Comparison of ENCODE assay signal across 27 cellular contexts in the genomic region with DNA sequence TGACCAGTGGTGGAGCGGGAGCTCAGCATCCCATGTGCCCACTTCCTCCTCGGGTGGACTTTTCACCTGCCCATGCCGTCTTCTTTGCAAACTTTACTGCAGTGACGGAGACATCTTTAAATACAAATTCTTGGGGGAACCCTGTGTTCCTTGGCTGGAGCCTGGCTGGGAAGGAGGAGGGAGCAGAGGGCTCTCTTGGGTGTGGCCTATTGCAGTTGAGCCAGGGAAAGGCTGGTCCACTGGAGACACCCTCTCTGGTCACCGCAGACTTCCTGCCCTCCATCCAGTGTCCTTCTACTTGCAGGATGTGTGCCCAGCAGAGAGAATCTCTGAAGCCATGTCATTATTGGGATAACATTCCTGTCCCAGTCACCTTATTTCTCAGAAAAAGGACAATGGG.
"Had no signal": no experiment of that assay in that cellular context is flagged by ENCODE, and none has a peak within 500 bp of the region (broad histone marks: within the 10 kb centered on the region; RNA-seq: fewer than 3 reads in every experiment).

No MANE protein-coding gene starts in this region.

- DNase-seq: activated B cell treated with CpG ODN at 0.5 μM for 24 hours; activated CD4-positive, alpha-beta T cell treated with anti-CD3 and anti-CD28 coated beads for 1 hour; activated CD4-positive, alpha-beta T cell treated with anti-CD3 and anti-CD28 coated beads, Interleukin-2, amount 10 ng/mL, durations not matched to agents 24 days and 14 days; activated CD4-positive, alpha-beta T cell treated with anti-CD3 and anti-CD28 coated beads, Interleukin-2, amount 50 U/mL, for 48 hours; activated CD8-positive, alpha-beta memory T cell treated with anti-CD3 and anti-CD28 coated beads, Interleukin-2, amount 10 ng/mL, durations not matched to agents 7 days and 5 days; activated effector memory CD4-positive, alpha-beta T cell treated with anti-CD3 and anti-CD28 coated beads, Interleukin-2, amount 50 U/mL, for 16 hours; activated naive CD4-positive, alpha-beta T cell treated with Interleukin-2 at 50 U/mL for 16 hours; activated naive CD8-positive, alpha-beta T cell treated with anti-CD3 and anti-CD28 coated beads, Interleukin-2, amount 50 U/mL, for 24 hours; activated T-cell treated with anti-CD3 and anti-CD28 coated beads, Interleukin-2, amount 50 U/mL, for 4 hours; amniotic stem cell; Kasumi-1; KBM-7; NCI-H1105 treated with DMSO at 0.1 percent for 48 hours; NCI-H1436 treated with DMSO at 0.1 percent for 48 hours; NCI-H187; NCI-H2081; NCI-H510A treated with DMSO at 0.1 percent for 48 hours; NCI-H69; NK-92 treated with Interleukin-12 subunit alpha and Interleukin-12 subunit beta, amount 100 ng/mL, for 24 hours; OCI-M1; Peyer's patch; SHP77 treated with DMSO at 0.1 percent for 48 hours; T-helper 17 cell; T-helper 9 cell had no signal

- H3K4me1 Mint-ChIP-seq: activated B cell treated with CpG ODN at 0.5 μM for 24 hours; activated CD4-positive, alpha-beta T cell treated with anti-CD3 and anti-CD28 coated beads, Interleukin-2, amount 10 ng/mL, durations not matched to agents 24 days and 14 days; activated CD8-positive, alpha-beta memory T cell treated with anti-CD3 and anti-CD28 coated beads, Interleukin-2, amount 10 ng/mL, durations not matched to agents 7 days and 5 days; activated naive CD8-positive, alpha-beta T cell treated with anti-CD3 and anti-CD28 coated beads, Interleukin-2, amount 50 U/mL, for 24 hours had no signal

- ATAC-seq: activated CD8-positive, alpha-beta memory T cell treated with anti-CD3 and anti-CD28 coated beads, Interleukin-2, amount 10 ng/mL, durations not matched to agents 7 days and 5 days; activated naive CD4-positive, alpha-beta T cell treated with anti-CD3 and anti-CD28 coated beads, Interleukin-2, amount 50 U/mL, for 72 hours; activated naive CD8-positive, alpha-beta T cell treated with anti-CD3 and anti-CD28 coated beads, Interleukin-2, amount 50 U/mL, for 24 hours; activated T-cell treated with anti-CD3 and anti-CD28 coated beads, Interleukin-2, amount 50 U/mL, for 4 hours; T-helper 17 cell had no signal

- H3K36me3 Mint-ChIP-seq: activated CD8-positive, alpha-beta memory T cell treated with anti-CD3 and anti-CD28 coated beads, Interleukin-2, amount 10 ng/mL, durations not matched to agents 7 days and 5 days; activated naive CD4-positive, alpha-beta T cell treated with anti-CD3 and anti-CD28 coated beads, Interleukin-2, amount 50 U/mL, for 72 hours; brain had no signal

- H3K9me3 ChIP-seq: ascending aorta, Peyer's patch had no signal

- H3K27me3 Mint-ChIP-seq: activated B cell treated with CpG ODN at 0.5 μM for 24 hours, T-helper 17 cell had no signal

- H3K27ac Mint-ChIP-seq: activated B cell treated with CpG ODN at 0.5 μM for 24 hours; activated CD4-positive, alpha-beta T cell treated with anti-CD3 and anti-CD28 coated beads, Interleukin-2, amount 10 ng/mL, durations not matched to agents 24 days and 14 days; activated CD8-positive, alpha-beta memory T cell treated with anti-CD3 and anti-CD28 coated beads, Interleukin-2, amount 10 ng/mL, durations not matched to agents 7 days and 5 days; activated naive CD4-positive, alpha-beta T cell treated with anti-CD3 and anti-CD28 coated beads, Interleukin-2, amount 50 U/mL, for 72 hours; activated naive CD8-positive, alpha-beta T cell treated with anti-CD3 and anti-CD28 coated beads, Interleukin-2, amount 50 U/mL, for 24 hours; T-helper 17 cell had no signal

- H3K9me3 Mint-ChIP-seq: activated B cell treated with CpG ODN at 0.5 μM for 24 hours; activated CD4-positive, alpha-beta T cell treated with anti-CD3 and anti-CD28 coated beads, Interleukin-2, amount 10 ng/mL, durations not matched to agents 24 days and 14 days; activated naive CD4-positive, alpha-beta T cell treated with anti-CD3 and anti-CD28 coated beads, Interleukin-2, amount 50 U/mL, for 72 hours; activated naive CD8-positive, alpha-beta T cell treated with anti-CD3 and anti-CD28 coated beads, Interleukin-2, amount 50 U/mL, for 24 hours; activated T-cell treated with anti-CD3 and anti-CD28 coated beads, Interleukin-2, amount 50 U/mL, for 4 hours; brain had no signal

- H3K27ac ChIP-seq: Peyer's patch had no signal

- H3K27me3 ChIP-seq: ascending aorta, Peyer's patch had no signal

- H3K36me3 ChIP-seq: ascending aorta, Peyer's patch had no signal

- H3K4me3 Mint-ChIP-seq: activated B cell treated with CpG ODN at 0.5 μM for 24 hours; activated CD4-positive, alpha-beta T cell treated with anti-CD3 and anti-CD28 coated beads, Interleukin-2, amount 10 ng/mL, durations not matched to agents 24 days and 14 days; activated CD8-positive, alpha-beta memory T cell treated with anti-CD3 and anti-CD28 coated beads, Interleukin-2, amount 10 ng/mL, durations not matched to agents 7 days and 5 days; activated naive CD8-positive, alpha-beta T cell treated with anti-CD3 and anti-CD28 coated beads, Interleukin-2, amount 50 U/mL, for 24 hours; activated T-cell treated with anti-CD3 and anti-CD28 coated beads, Interleukin-2, amount 50 U/mL, for 4 hours; brain; T-helper 17 cell had no signal

- H3K4me3 ChIP-seq: ascending aorta, Peyer's patch had no signal
